ENCODE assay signal across 3 cellular contexts in the genomic region with DNA sequence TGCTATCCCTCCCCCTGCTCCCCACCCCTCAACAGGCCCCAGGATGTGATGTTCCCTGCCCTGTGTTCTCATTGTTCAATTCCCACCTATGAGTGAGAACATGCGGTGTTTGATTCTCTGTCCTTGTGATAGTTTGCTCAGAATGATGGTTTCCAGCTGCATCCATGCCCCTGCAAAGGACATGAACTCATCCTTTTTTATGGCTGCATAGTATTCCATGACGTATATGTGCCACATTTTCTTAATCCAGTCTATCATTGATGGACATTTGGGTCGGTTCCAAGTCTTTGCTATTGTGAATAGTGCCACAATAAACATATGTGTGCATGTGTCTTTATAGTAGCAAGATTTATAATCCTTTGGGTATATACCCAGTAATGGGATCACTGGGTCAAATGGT.
DNase-seq lines count a peak whose midpoint lies in the region; ATAC-seq, FAIRE-seq and TF ChIP-seq lines count a peak whose summit lies in the region.
"Not testable (repeated sequence)": the region's sequence is repeated elsewhere in the genome, so short reads cannot be mapped to it uniquely, and the experiment has no call there.

No MANE protein-coding gene starts in this region.

- in situ Hi-C loops in K562 (cut with MboI): not testable (repeated sequence)

- not testable (repeated sequence) for H3K9me1 ChIP-seq in K562 (ENCODE audit: control insufficient read depth, insufficient read depth, low read length)

- H3K4me3 ChIP-seq in HEK293 (ENCODE audit: low read depth, low read length); K562: not testable (repeated sequence)

- ATAC-seq in SK-N-SH treated with all-trans-retinoic acid at 6 μM for 48 hours, K562: not testable (repeated sequence)

- not testable (repeated sequence) for DNase-seq in K562 (ENCODE audit: extremely low read depth in 1 of 4, low spot score in 3 of 4)

- not testable (repeated sequence) for FAIRE-seq in K562 (lab: Jason Lieb, UNC)

- not testable (repeated sequence) for H3K4me1 ChIP-seq in HEK293 (ENCODE audit: control insufficient read depth, insufficient read depth, low read length); K562 (replicated peaks in 1 of 2; ENCODE audit: control insufficient read depth in 2 of 2, insufficient read depth in 2 of 2, low read length in 2 of 2)

- H2AFZ ChIP-seq in K562 (ENCODE audit: low read depth, low read length): not testable (repeated sequence)

- H3K27ac ChIP-seq in HEK293 (ENCODE audit: extremely low read depth, low read depth, low read length); K562 (ENCODE audit: extremely low read depth, low read depth, low read length): not testable (repeated sequence)

- TF ChIP-seq RAD21 in K562 (CRISPR knock-in tag; conservative IDR thresholded peaks at IDR 0.05 in 1 of 2, IDR thresholded peaks at IDR 0.05 in 1 of 2): not testable (repeated sequence)

- TF ChIP-seq POLR2A in K562 (conservative IDR thresholded peaks at IDR 0.05): not testable (repeated sequence)

- TF ChIP-seq CTCF in HEK293 (tag by site-specific recombination; IDR thresholded peaks at IDR 0.05); K562 (IDR thresholded peaks at IDR 0.05 in 2 of 3, conservative IDR thresholded peaks at IDR 0.05 in 1 of 3; ENCODE audit: insufficient read depth in 2 of 3, low read depth in 1 of 3, low read length in 3 of 3): not testable (repeated sequence)

- H3K4me2 ChIP-seq in K562 (ENCODE audit: insufficient read depth, low read length): not testable (repeated sequence)

- H3K27me3 ChIP-seq in K562 (ENCODE audit: control insufficient read depth in 2 of 2, insufficient read depth in 2 of 2, low read length in 2 of 2): not testable (repeated sequence)

- intact Hi-C loops in K562 (cut with micrococcal nuclease): not testable (repeated sequence)

- WGBS in K562 (ENCODE audit: insufficient coverage, low coverage, missing lambda C conversion rate): 57% methylated on average over 3 of the region's 3 CpGs

- H4K20me1 ChIP-seq in K562 (replicated peaks; ENCODE audit: control insufficient read depth, insufficient read depth, low read length): not testable (repeated sequence)

- POLR2A ChIA-PET in HEK293 (lab: Yijun Ruan, JAX); K562 (lab: Yijun Ruan, JAX): not testable (repeated sequence)

- H3K79me2 ChIP-seq in K562 (ENCODE audit: control insufficient read depth, insufficient read depth, low read length): not testable (repeated sequence)

- TF ChIP-seq EP300 in K562 (IDR thresholded peaks at IDR 0.05; ENCODE audit: low read length): not testable (repeated sequence)

- not testable (repeated sequence) for H3K36me3 ChIP-seq in HEK293 (ENCODE audit: control insufficient read depth in 2 of 2, insufficient read depth in 1 of 2, low read length in 2 of 2); K562 (ENCODE audit: control insufficient read depth, insufficient read depth, low read length)

- H3K9ac ChIP-seq in K562 (ENCODE audit: insufficient read depth in 1 of 2, low read depth in 2 of 2, low read length in 2 of 2): not testable (repeated sequence)

- CTCF ChIA-PET in HEK293 (lab: Yijun Ruan, JAX); K562 (lab: Yijun Ruan, JAX; ENCODE audit: low intra/inter-chr PET ratio): not testable (repeated sequence)

- not testable (repeated sequence) for BruUV-seq in K562 (replicated peaks; lab: Mats Ljungman, UMichigan)

- not testable (repeated sequence) for H3K9me3 ChIP-seq in HEK293 (ENCODE audit: control insufficient read depth, insufficient read depth, low read depth, low read length); K562 (replicated peaks; ENCODE audit: control insufficient read depth, insufficient read depth, low read depth, low read length)

TF ChIP-seq in HEK293, 187 proteins besides CTCF, POLR2A, EP300 and RAD21:
- peak; percentile 90 for TF ChIP-seq ZNF146 (tag by site-specific recombination; IDR thresholded peaks at IDR 0.05)

TF ChIP-seq in SK-N-SH treated with all-trans-retinoic acid at 6 μM for 48 hours, 23 proteins besides CTCF, POLR2A, EP300 and RAD21:
- peak; percentile 70; the same call in 1 of the 2 replicates for TF ChIP-seq ZNF8 (CRISPR knock-in tag; IDR thresholded peaks at IDR 0.05)

TF ChIP-seq in K562, 482 proteins besides CTCF, POLR2A, EP300 and RAD21:
- peak; percentile 68 for TF ChIP-seq BCOR (IDR thresholded peaks at IDR 0.05)
- TF ChIP-seq ZNF146 (CRISPR knock-in tag; IDR thresholded peaks at IDR 0.05; ENCODE audit: unreplicated experiment): peak; percentile 76
- TF ChIP-seq KDM1A (IDR thresholded peaks at IDR 0.05): 0 out of 4 replicates have a peak, but pooled peaks have one; percentile 8 to 31
TF ChIP-seq in K562: peak in this region for 3; not testable (repeated sequence) for 479.
